Comparison of ENCODE assay signal across 16 cellular contexts in the genomic region with DNA sequence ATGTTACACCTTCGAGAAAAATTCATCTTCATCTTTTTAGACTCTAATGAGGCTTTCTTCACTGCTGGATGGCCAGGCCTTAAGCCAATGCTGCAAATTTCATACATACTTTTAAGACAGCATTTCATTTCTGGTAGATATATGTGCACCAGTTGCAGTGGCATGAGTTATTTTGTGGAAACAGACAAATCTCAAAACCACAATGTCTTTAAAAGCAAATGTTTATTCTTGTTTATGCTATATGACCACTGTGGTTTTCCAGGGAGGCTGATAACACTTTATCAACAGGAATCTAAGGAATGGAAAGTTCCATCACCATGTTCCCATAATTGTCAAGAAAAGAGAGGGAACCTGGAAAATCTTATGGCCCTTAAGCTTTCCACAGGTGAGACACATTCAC. TPM values are rescaled to one million over a fixed set of nuclear protein-coding genes. Genes with fewer than 3 reads are reported as not detected.
DNase-seq lines count a peak whose midpoint lies in the region; ATAC-seq and TF ChIP-seq lines count a peak whose summit lies in the region.
"Had no signal": no experiment of that assay in that cellular context is flagged by ENCODE, and none has a peak within 500 bp of the region (broad histone marks: within the 10 kb centered on the region; RNA-seq: fewer than 3 reads in every experiment).

No MANE protein-coding gene starts in this region.

- H2BK15ac ChIP-seq in mesendoderm (replicated peaks; ENCODE audit: low read depth), result no peak overlapping the region

- no peak overlapping the region for H3K27ac Mint-ChIP-seq in stimulated activated effector memory CD8-positive, alpha-beta T cell treated with anti-CD3 and anti-CD28 coated beads, Interleukin-12 subunit alpha, Interleukin-12 subunit beta, amount 100 ng/mL, for 72 hours
- H3K27ac Mint-ChIP-seq: CD4-positive, CD25-positive, alpha-beta regulatory T cell; HFFc6 had no signal

- H3K27me3 ChIP-seq in dorsolateral prefrontal cortex, result no peaks in the 10 kb centered on the region
- H3K27me3 ChIP-seq in mesendoderm (ENCODE audit: insufficient read depth, low read length, poor library complexity), result no peaks in the 10 kb centered on the region
- H3K27me3 ChIP-seq: BLaER1 treated with 17β-estradiol and CSF1 and Interleukin-3, amounts not matched to agents 10 nM and 100 nM had no signal

- no peak overlapping the region for H2BK5ac ChIP-seq in mesendoderm (ENCODE audit: low read length)

- no peak overlapping the region for H3K23ac ChIP-seq in mesendoderm (ENCODE audit: low read length)

- no peak overlapping the region for H3K18ac ChIP-seq in mesendoderm (ENCODE audit: low read length)

- no peaks in the 10 kb centered on the region for H3K4me1 Mint-ChIP-seq in stimulated activated effector memory CD8-positive, alpha-beta T cell treated with anti-CD3 and anti-CD28 coated beads, Interleukin-12 subunit alpha, Interleukin-12 subunit beta, amount 100 ng/mL, for 72 hours
- H3K4me1 Mint-ChIP-seq: CD4-positive, CD25-positive, alpha-beta regulatory T cell had no signal

- H3K36me3 ChIP-seq in mesendoderm (ENCODE audit: control insufficient read depth, insufficient read depth, low read length), result no peaks in the 10 kb centered on the region
- H3K36me3 ChIP-seq: BLaER1 treated with 17β-estradiol and CSF1 and Interleukin-3, amounts not matched to agents 10 nM and 100 nM; HAP-1 had no signal

- no peaks in the 10 kb centered on the region for H3K4me1 ChIP-seq in mesendoderm (ENCODE audit: control insufficient read depth, low read depth, low read length)
- H3K4me1 ChIP-seq: BLaER1 treated with 17β-estradiol and CSF1 and Interleukin-3, amounts not matched to agents 10 nM and 100 nM; HAP-1 had no signal

- TF ChIP-seq CTCF in dorsolateral prefrontal cortex (IDR thresholded peaks at IDR 0.05 in 54 of 56, conservative IDR thresholded peaks at IDR 0.05 in 2 of 56; ENCODE audit: low read depth in 1 of 56, partially characterized antibody in 56 of 56), result no peak

- intact Hi-C loops in dorsolateral prefrontal cortex (cut with DNase I), result no loop called here

- no peak overlapping the region for H3K4me2 ChIP-seq in mesendoderm (ENCODE audit: low read length)
- H3K4me2 ChIP-seq: BLaER1 treated with 17β-estradiol and CSF1 and Interleukin-3, amounts not matched to agents 10 nM and 100 nM had no signal

- H3K9me3 Mint-ChIP-seq in stimulated activated effector memory CD8-positive, alpha-beta T cell treated with anti-CD3 and anti-CD28 coated beads, Interleukin-12 subunit alpha, Interleukin-12 subunit beta, amount 100 ng/mL, for 72 hours, result peaks cover 15% of the 10 kb centered on the region
- H3K9me3 Mint-ChIP-seq: HFFc6 had no signal

- H3K4ac ChIP-seq in mesendoderm (ENCODE audit: low read depth, low read length), result no peak overlapping the region

- H3K4me3 Mint-ChIP-seq in stimulated activated effector memory CD8-positive, alpha-beta T cell treated with anti-CD3 and anti-CD28 coated beads, Interleukin-12 subunit alpha, Interleukin-12 subunit beta, amount 100 ng/mL, for 72 hours, result no peak overlapping the region
- H3K4me3 Mint-ChIP-seq: CD4-positive, CD25-positive, alpha-beta regulatory T cell; HFFc6 had no signal

- no peak overlapping the region for H3K4me3 ChIP-seq in dorsolateral prefrontal cortex
- H3K4me3 ChIP-seq in mesendoderm (ENCODE audit: low read length), result no peak overlapping the region
- H3K4me3 ChIP-seq: BLaER1 treated with 17β-estradiol and CSF1 and Interleukin-3, amounts not matched to agents 10 nM and 100 nM; HAP-1 had no signal

- H2BK120ac ChIP-seq in mesendoderm (ENCODE audit: low read depth, low read length), result no peak overlapping the region

- peak overlapping the region in 34 of 59 donors; percentile 1 to 70 (median 38) for H3K27ac ChIP-seq in dorsolateral prefrontal cortex
- H3K27ac ChIP-seq in temporal lobe (ENCODE audit: low read depth, low read length), result peak overlapping the region; percentile 9
- no peak overlapping the region for H3K27ac ChIP-seq in mesendoderm (ENCODE audit: low read depth, low read length)
- H3K27ac ChIP-seq: BLaER1 treated with 17β-estradiol and CSF1 and Interleukin-3, amounts not matched to agents 10 nM and 100 nM had no signal

- H3K79me2 ChIP-seq in mesendoderm (ENCODE audit: control insufficient read depth, insufficient read depth, low read length), result no peaks in the 10 kb centered on the region

- no peak overlapping the region for H4K5ac ChIP-seq in mesendoderm (ENCODE audit: low read length)

- no peaks in the 10 kb centered on the region for H3K79me1 ChIP-seq in mesendoderm (ENCODE audit: low read length)

- H3K36me3 Mint-ChIP-seq in stimulated activated effector memory CD8-positive, alpha-beta T cell treated with anti-CD3 and anti-CD28 coated beads, Interleukin-12 subunit alpha, Interleukin-12 subunit beta, amount 100 ng/mL, for 72 hours, result no peaks in the 10 kb centered on the region
- H3K36me3 Mint-ChIP-seq: CD4-positive, CD25-positive, alpha-beta regulatory T cell had no signal

- WGBS in mesendoderm (ENCODE audit: extremely low coverage, insufficient coverage, low lambda C conversion rate), result no CpG with 5 or more reads among the region's 1 CpG

- DNase-seq in M059J (ENCODE audit: low read depth) (peak; percentile 55), amniotic epithelial cell (ENCODE audit: low read depth) (peak; percentile 92), dorsolateral prefrontal cortex (no peak), mesendoderm (no peak), midbrain (lab: John Stamatoyannopoulos, UW) (no peak)
- no peak for DNase-seq in stimulated activated effector memory CD8-positive, alpha-beta T cell treated with anti-CD3 and anti-CD28 coated beads, Interleukin-12 subunit alpha, Interleukin-12 subunit beta, amount 100 ng/mL, for 72 hours (ENCODE audit: low spot score in 2 of 2)
- DNase-seq: CD4-positive, CD25-positive, alpha-beta regulatory T cell; DMS53; GF-D8; GOT3; HFFc6 had no signal

- no peak for ATAC-seq in SK-N-SH treated with all-trans-retinoic acid at 6 μM for 48 hours
- ATAC-seq in stimulated activated effector memory CD8-positive, alpha-beta T cell treated with anti-CD3 and anti-CD28 coated beads, Interleukin-12 subunit alpha, Interleukin-12 subunit beta, amount 100 ng/mL, for 72 hours, result no peak

- H3K9ac ChIP-seq in mesendoderm (ENCODE audit: low read length), result no peak overlapping the region
- H3K9ac ChIP-seq: BLaER1 treated with 17β-estradiol and CSF1 and Interleukin-3, amounts not matched to agents 10 nM and 100 nM had no signal

- H2AK5ac ChIP-seq in mesendoderm (ENCODE audit: low read length), result no peak overlapping the region

- no peak overlapping the region for H4K8ac ChIP-seq in mesendoderm (ENCODE audit: low read depth, low read length)

- H3K56ac ChIP-seq in mesendoderm (ENCODE audit: low read length), result no peak overlapping the region

TF ChIP-seq in SK-N-SH treated with all-trans-retinoic acid at 6 μM for 48 hours, 23 proteins besides CTCF, POLR2A, EP300 and RAD21 (continues in another document):
- TF ChIP-seq ZNF8 (CRISPR knock-in tag; IDR thresholded peaks at IDR 0.05), result no peak
- no peak for TF ChIP-seq CSDC2 (CRISPR knock-in tag; IDR thresholded peaks at IDR 0.05)
- TF ChIP-seq, protein P1, sequence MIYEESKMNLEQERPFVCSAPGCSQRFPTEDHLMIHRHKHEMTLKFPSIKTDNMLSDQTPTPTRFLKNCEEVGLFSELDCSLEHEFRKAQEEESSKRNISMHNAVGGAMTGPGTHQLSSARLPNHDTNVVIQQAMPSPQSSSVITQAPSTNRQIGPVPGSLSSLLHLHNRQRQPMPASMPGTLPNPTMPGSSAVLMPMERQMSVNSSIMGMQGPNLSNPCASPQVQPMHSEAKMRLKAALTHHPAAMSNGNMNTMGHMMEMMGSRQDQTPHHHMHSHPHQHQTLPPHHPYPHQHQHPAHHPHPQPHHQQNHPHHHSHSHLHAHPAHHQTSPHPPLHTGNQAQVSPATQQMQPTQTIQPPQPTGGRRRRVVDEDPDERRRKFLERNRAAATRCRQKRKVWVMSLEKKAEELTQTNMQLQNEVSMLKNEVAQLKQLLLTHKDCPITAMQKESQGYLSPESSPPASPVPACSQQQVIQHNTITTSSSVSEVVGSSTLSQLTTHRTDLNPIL (CRISPR knock-in tag; IDR thresholded peaks at IDR 0.05; ENCODE audit: low read depth), result no peak
- TF ChIP-seq, protein P2, sequence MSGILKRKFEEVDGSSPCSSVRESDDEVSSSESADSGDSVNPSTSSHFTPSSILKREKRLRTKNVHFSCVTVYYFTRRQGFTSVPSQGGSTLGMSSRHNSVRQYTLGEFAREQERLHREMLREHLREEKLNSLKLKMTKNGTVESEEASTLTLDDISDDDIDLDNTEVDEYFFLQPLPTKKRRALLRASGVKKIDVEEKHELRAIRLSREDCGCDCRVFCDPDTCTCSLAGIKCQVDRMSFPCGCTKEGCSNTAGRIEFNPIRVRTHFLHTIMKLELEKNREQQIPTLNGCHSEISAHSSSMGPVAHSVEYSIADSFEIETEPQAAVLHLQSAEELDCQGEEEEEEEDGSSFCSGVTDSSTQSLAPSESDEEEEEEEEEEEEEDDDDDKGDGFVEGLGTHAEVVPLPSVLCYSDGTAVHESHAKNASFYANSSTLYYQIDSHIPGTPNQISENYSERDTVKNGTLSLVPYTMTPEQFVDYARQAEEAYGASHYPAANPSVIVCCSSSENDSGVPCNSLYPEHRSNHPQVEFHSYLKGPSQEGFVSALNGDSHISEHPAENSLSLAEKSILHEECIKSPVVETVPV (CRISPR knock-in tag; IDR thresholded peaks at IDR 0.05), result no peak
- TF ChIP-seq, protein P3, sequence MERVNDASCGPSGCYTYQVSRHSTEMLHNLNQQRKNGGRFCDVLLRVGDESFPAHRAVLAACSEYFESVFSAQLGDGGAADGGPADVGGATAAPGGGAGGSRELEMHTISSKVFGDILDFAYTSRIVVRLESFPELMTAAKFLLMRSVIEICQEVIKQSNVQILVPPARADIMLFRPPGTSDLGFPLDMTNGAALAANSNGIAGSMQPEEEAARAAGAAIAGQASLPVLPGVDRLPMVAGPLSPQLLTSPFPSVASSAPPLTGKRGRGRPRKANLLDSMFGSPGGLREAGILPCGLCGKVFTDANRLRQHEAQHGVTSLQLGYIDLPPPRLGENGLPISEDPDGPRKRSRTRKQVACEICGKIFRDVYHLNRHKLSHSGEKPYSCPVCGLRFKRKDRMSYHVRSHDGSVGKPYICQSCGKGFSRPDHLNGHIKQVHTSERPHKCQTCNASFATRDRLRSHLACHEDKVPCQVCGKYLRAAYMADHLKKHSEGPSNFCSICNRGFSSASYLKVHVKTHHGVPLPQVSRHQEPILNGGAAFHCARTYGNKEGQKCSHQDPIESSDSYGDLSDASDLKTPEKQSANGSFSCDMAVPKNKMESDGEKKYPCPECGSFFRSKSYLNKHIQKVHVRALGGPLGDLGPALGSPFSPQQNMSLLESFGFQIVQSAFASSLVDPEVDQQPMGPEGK (CRISPR knock-in tag; IDR thresholded peaks at IDR 0.05; ENCODE audit: borderline replicate concordance), result no peak

RNA-seq across cellular contexts. Expression of a gene that starts 27.7 kb away (rescaled TPM):
- not detected in 2 replicates for total RNA-seq in M059J (2014; rRNA removed; shearing (Covaris generic))
- total RNA-seq in dorsolateral prefrontal cortex (10 to 100 TPM; 11.0 to 67.5 (median 34.2) TPM), temporal lobe (10.3 TPM)
- not detected for polyA plus RNA-seq in mesendoderm (2013, experiment 1 of 2)
- not detected for polyA plus RNA-seq in mesendoderm (2013, experiment 2 of 2)
- total RNA-seq: A673; CD4-positive, CD25-positive, alpha-beta regulatory T cell; HFFc6 had no signal
- polyA plus RNA-seq: CD4-positive, CD25-positive, alpha-beta regulatory T cell had no signal

Comparison
In these comparisons a context has a peak if more than half of its experiments do, and no peak if none do; other contexts are left out.
1. DNase-seq: peak in M059J (single experiment) and amniotic epithelial cell (single experiment); none in dorsolateral prefrontal cortex (0 of 10), mesendoderm (single experiment), midbrain (single experiment) and stimulated activated effector memory CD8-positive, alpha-beta T cell treated with anti-CD3 and anti-CD28 coated beads, Interleukin-12 subunit alpha, Interleukin-12 subunit beta, amount 100 ng/mL, for 72 hours (0 of 2).
2. RNA of a gene that starts 27.7 kb away (total RNA-seq): 11.0 to 67.5 TPM in dorsolateral prefrontal cortex and 10.3 TPM in temporal lobe (single experiment); not detected in M059J; every median in the first group is over 10 times any median in the second.